In the genomic region with DNA sequence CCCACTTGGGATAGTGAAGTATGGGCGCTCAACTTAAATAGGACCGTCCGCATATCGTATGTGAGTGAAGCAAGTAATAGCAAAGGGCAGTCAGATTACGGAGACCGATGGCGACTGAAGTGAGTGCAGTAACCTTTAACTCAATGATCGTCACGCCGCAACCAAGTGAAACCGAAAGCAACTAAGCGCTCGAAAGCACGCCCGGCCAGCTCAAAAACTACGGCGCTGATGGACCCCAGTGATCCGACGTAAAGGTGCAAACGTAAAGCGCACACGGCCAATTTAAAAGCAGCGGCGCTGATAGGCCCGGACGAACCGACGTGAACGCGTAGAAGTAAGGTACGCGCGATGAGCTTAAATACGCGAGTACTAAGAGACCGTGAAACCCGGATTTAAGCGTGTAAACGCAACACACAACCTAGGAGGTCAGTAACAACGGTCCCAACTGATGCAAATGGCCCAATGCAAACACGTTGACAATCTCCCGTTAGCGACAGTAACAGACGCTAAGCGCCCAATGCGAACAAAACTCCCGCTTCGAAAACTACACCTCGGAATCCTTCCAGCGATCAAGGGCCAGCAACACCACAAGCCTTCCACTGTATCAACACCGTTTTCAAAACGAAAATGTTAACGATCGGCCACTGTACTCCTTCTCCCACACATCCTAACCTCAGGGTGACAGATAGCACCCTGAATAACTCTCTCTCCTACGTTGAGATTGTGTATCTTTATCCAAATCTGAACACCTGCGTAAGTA, we compare ENCODE assay signal across 8 cellular contexts.
DNase-seq lines count a peak whose midpoint lies in the region; ATAC-seq and TF ChIP-seq lines count a peak whose summit lies in the region.

No MANE protein-coding gene starts in this region.

- ATAC-seq in HG02840 (IDR thresholded peaks at IDR 0.05; ENCODE audit: low FRiP score, unreplicated experiment), result peak; percentile 77

- H3K4me3 ChIP-seq in astrocyte of the cerebellum (ENCODE audit: low read depth, low read length), result peak overlapping the region; percentile 46

- DNase-seq in GM10266 (ENCODE audit: extremely low spot score) (peak; percentile 60), NCI-H187 (lab: John Stamatoyannopoulos, UW) (peak; percentile 95 to 96), T-helper 22 cell (ENCODE audit: low read depth) (peak; percentile 70), astrocyte of the cerebellum (ENCODE audit: low read depth) (peak; percentile 100), hypothalamus (lab: John Stamatoyannopoulos, UW) (peak in 49 of 51 donors; percentile 14 to 97 (median 84)), retina (peak; percentile 98), NCI-H2107 (lab: John Stamatoyannopoulos, UW) (no peak)

- no peak for TF ChIP-seq CTCF in GM10266 (IDR thresholded peaks at IDR 0.05; ENCODE audit: control insufficient read depth, insufficient read depth, low read depth, missing control alignments)
- no peak for TF ChIP-seq CTCF in astrocyte of the cerebellum (IDR thresholded peaks at IDR 0.05; ENCODE audit: low read depth, low read length, missing control alignments)

- in situ Hi-C loops in astrocyte of the cerebellum (cut with HindIII; ENCODE audit: low sequenced_read_pairs), result no loop called here
